In the genomic region with DNA sequence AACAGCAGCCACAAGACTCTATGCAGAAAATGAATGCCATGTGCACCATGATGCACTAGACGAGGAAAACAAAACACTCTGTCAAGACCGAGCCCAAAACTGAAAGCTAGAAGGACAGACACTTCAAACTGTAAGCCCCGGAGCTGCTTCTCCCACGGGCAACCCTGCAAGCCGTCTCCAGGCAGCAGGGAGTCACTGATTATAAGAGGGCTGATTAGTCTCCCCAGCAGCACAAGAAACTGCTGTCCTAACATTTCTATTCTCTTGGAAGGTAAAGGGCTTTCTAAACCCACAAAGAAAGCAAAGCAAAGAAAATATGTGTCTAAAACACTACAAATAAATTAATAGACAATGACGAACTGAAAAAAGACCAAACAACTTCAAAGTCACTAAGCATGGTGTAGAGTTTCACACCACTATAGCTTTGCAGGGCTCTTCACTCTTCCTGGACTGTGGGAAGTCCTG, we compare ENCODE assay signal across 9 cellular contexts. TPM values are rescaled to one million over a fixed set of nuclear protein-coding genes. Genes with fewer than 3 reads are reported as not detected.
A peak's percentile ranks its signal among the peaks of the same experiment; 100 is the strongest.
DNase-seq lines count a peak whose midpoint lies in the region; ATAC-seq, FAIRE-seq and TF ChIP-seq lines count a peak whose summit lies in the region.
"Had no signal": no experiment of that assay in that cellular context is flagged by ENCODE, and none has a peak within 500 bp of the region (broad histone marks: within the 10 kb centered on the region; RNA-seq: fewer than 3 reads in every experiment).

No MANE protein-coding gene starts in this region.

- intact Hi-C loops in endothelial cell of umbilical vein (cut with micrococcal nuclease): no loop called here
- intact Hi-C loops in prostate gland (cut with DNase I): no loop called here
- intact Hi-C loops in sciatic nerve (cut with DNase I): no loop called here

- H3K4me1 ChIP-seq in HAP-1 (peaks cover 12% of the 10 kb centered on the region), endothelial cell of umbilical vein (ENCODE audit: control insufficient read depth, extremely low read depth, insufficient read depth, low read length) (peaks cover 45% of the 10 kb centered on the region), prostate gland (replicated peaks) (peaks cover 31% of the 10 kb centered on the region)

- TF ChIP-seq CTCF in endothelial cell of umbilical vein (IDR thresholded peaks at IDR 0.05; ENCODE audit: extremely low read depth in 1 of 2, insufficient read depth in 1 of 2, low read depth in 1 of 2, low read length in 2 of 2): no peak
- no peak for TF ChIP-seq CTCF in prostate gland (IDR thresholded peaks at IDR 0.05)

- H3K36me3 ChIP-seq in HAP-1 (replicated peaks): no peaks in the 10 kb centered on the region
- peaks cover 9% of the 10 kb centered on the region; the same call in 1 of the 2 replicates for H3K36me3 ChIP-seq in SK-N-MC (ENCODE audit: insufficient read depth, low read length)
- H3K36me3 ChIP-seq in endothelial cell of umbilical vein (ENCODE audit: control insufficient read depth in 2 of 2, extremely low read depth in 1 of 2, insufficient read depth in 2 of 2, low read length in 2 of 2): no peaks in the 10 kb centered on the region
- H3K36me3 ChIP-seq in prostate gland: no peaks in the 10 kb centered on the region

- BruUV-seq in endothelial cell of umbilical vein (replicated peaks; lab: Mats Ljungman, UMichigan): no TSS peak

- ATAC-seq in sciatic nerve: no peak

- no peak for FAIRE-seq in endothelial cell of umbilical vein (lab: Jason Lieb, UNC)

- H3K9me3 ChIP-seq in HAP-1 (no peaks in the 10 kb centered on the region), SK-N-MC (ENCODE audit: low read depth, low read length) (no peaks in the 10 kb centered on the region), endothelial cell of umbilical vein (replicated peaks; ENCODE audit: control insufficient read depth, insufficient read depth, low read length) (no peaks in the 10 kb centered on the region), prostate gland (no peaks in the 10 kb centered on the region)

- TF ChIP-seq POLR2A in endothelial cell of umbilical vein (IDR thresholded peaks at IDR 0.05; ENCODE audit: low read depth, low read length): no peak
- TF ChIP-seq POLR2A in prostate gland (IDR thresholded peaks at IDR 0.05): no peak

- H3K79me2 ChIP-seq in endothelial cell of umbilical vein (ENCODE audit: control insufficient read depth, insufficient read depth, low read length): peaks cover 75% of the 10 kb centered on the region

- in situ Hi-C loops in HAP-1 (cut with MboI; ENCODE audit: low sequenced_read_pairs): no loop called here

- CTCF ChIA-PET in endothelial cell of umbilical vein (lab: Charles Lee): interaction anchor here (1.0 to 2.2 kb wide), 6 partner anchors 10 to 46 kb away, joined by 3 to 7 read pairs (median 5); no protein-coding TSS in a partner anchor

- 7% methylated on average over 6 of the region's 6 CpGs for WGBS in prostate gland

- no peak overlapping the region for H2AFZ ChIP-seq in endothelial cell of umbilical vein (ENCODE audit: low read depth, low read length)

- no peaks in the 10 kb centered on the region for H4K20me1 ChIP-seq in endothelial cell of umbilical vein (replicated peaks; ENCODE audit: control insufficient read depth, extremely low read depth, insufficient read depth, low read length)

- H3K9me1 ChIP-seq in endothelial cell of umbilical vein (replicated peaks; ENCODE audit: control insufficient read depth, extremely low read depth, insufficient read depth, low read length): no peaks in the 10 kb centered on the region

- POLR2A ChIA-PET in endothelial cell of umbilical vein (lab: Charles Lee): no interaction called here

- no peak overlapping the region for H3K4me2 ChIP-seq in endothelial cell of umbilical vein (ENCODE audit: insufficient read depth, low read length)

- peak overlapping the region; percentile 57 for H3K27ac ChIP-seq in SK-N-MC
- no peak overlapping the region for H3K27ac ChIP-seq in endothelial cell of umbilical vein (ENCODE audit: insufficient read depth, low read depth, low read length)
- peak overlapping the region; percentile 6 to 49 for H3K27ac ChIP-seq in prostate gland
- H3K27ac ChIP-seq: 22Rv1 had no signal

- no peak overlapping the region for H3K4me3 ChIP-seq in HAP-1
- peak overlapping the region; percentile 48 for H3K4me3 ChIP-seq in SK-N-MC
- H3K4me3 ChIP-seq in endothelial cell of umbilical vein (replicated peaks in 1 of 3; ENCODE audit: insufficient read depth in 1 of 3, low read depth in 1 of 3, low read length in 3 of 3): no peak overlapping the region
- no peak overlapping the region for H3K4me3 ChIP-seq in prostate gland

- no peaks in the 10 kb centered on the region for H3K27me3 ChIP-seq in HAP-1 (ENCODE audit: low read depth)
- no peaks in the 10 kb centered on the region for H3K27me3 ChIP-seq in endothelial cell of umbilical vein (ENCODE audit: control insufficient read depth in 2 of 2, insufficient read depth in 2 of 2, low read length in 2 of 2)
- H3K27me3 ChIP-seq in prostate gland (replicated peaks; ENCODE audit: insufficient read depth): no peaks in the 10 kb centered on the region

- DNase-seq in DMS 273 (lab: John Stamatoyannopoulos, UW; ENCODE audit: unreplicated experiment) (peak; percentile 65), DMS 273 treated with DMSO at 0.1 percent for 48 hours (lab: John Stamatoyannopoulos, UW) (no peak), HAP-1 (ENCODE audit: low spot score in 2 of 2) (peak; percentile 55 to 64), SK-N-MC (ENCODE audit: low read depth, low spot score) (no peak), endothelial cell of umbilical vein (ENCODE audit: low read depth, low spot score) (peak; percentile 34), prostate gland (ENCODE audit: low spot score) (no peak), sciatic nerve (ENCODE audit: low spot score) (no peak), AG08396 (ENCODE audit: low spot score) (no peak)

- H3K9ac ChIP-seq in SK-N-MC (ENCODE audit: insufficient read length) (peak overlapping the region; percentile 54), endothelial cell of umbilical vein (replicated peaks; ENCODE audit: extremely low read depth, insufficient read depth, low read length) (no peak overlapping the region)

- dilution Hi-C loops in endothelial cell of umbilical vein (cut with MboI; ENCODE audit: extremely low pct_ligation_motif_present, low sequenced_read_pairs): no loop called here

TF ChIP-seq in endothelial cell of umbilical vein, 7 proteins besides CTCF, POLR2A, EP300 and RAD21:
- TF ChIP-seq JUN (IDR thresholded peaks at IDR 0.05; ENCODE audit: borderline replicate concordance, insufficient read depth, insufficient read length, low read depth): no peak

RNA-seq across cellular contexts. Expression of a gene that starts 15.5 kb away (rescaled TPM):
- total RNA-seq in endothelial cell of umbilical vein (45.4 and 46.1 TPM in 2 replicates), prostate gland (10 to 100 TPM; 21.5 to 49.5 TPM), sciatic nerve (103 TPM)
- polyA plus RNA-seq in endothelial cell of umbilical vein: 30.1 and 30.8 TPM in 2 replicates
- polyA plus RNA-seq in endothelial cell of umbilical vein (2011; cell fraction: cytosol; rRNA removed): 22.8 and 24.3 TPM in 2 replicates
- 96.5 and 114 TPM in 2 replicates for polyA plus RNA-seq in endothelial cell of umbilical vein (2011; cell fraction: nucleus; rRNA removed)
- 25.8 and 28.4 TPM in 2 replicates for polyA plus RNA-seq in endothelial cell of umbilical vein (2012)
- 55.3 and 60.7 TPM in 2 replicates for polyA minus RNA-seq in endothelial cell of umbilical vein
- 10.5 TPM for polyA minus RNA-seq in endothelial cell of umbilical vein (2011; cell fraction: cytosol; rRNA and poly(A)+ RNA removed)
- polyA minus RNA-seq in endothelial cell of umbilical vein (2011; cell fraction: nucleus; rRNA and poly(A)+ RNA removed): 61.2 and 71.6 TPM in 2 replicates

RNA-seq across cellular contexts. Expression of a gene that starts 30.4 kb away (rescaled TPM):
- total RNA-seq in endothelial cell of umbilical vein: not detected in 2 replicates
- not detected in 2 replicates for polyA plus RNA-seq in endothelial cell of umbilical vein
- polyA plus RNA-seq in endothelial cell of umbilical vein (2011; cell fraction: cytosol; rRNA removed): not detected in 2 replicates
- not detected in 2 replicates for polyA plus RNA-seq in endothelial cell of umbilical vein (2011; cell fraction: nucleus; rRNA removed)
- polyA plus RNA-seq in endothelial cell of umbilical vein (2012): 0.08 TPM in 1 of 2 replicates, not detected in the other
- not detected in 2 replicates for polyA minus RNA-seq in endothelial cell of umbilical vein
- not detected for polyA minus RNA-seq in endothelial cell of umbilical vein (2011; cell fraction: cytosol; rRNA and poly(A)+ RNA removed)
- polyA minus RNA-seq in endothelial cell of umbilical vein (2011; cell fraction: nucleus; rRNA and poly(A)+ RNA removed): not detected in 2 replicates
- under 1 TPM in 1 of 2 donors, not detected in 1; 0.28 TPM for total RNA-seq in prostate gland
- total RNA-seq in sciatic nerve: not detected

Comparison
In these comparisons a context has a peak if more than half of its experiments do, and no peak if none do; other contexts are left out.
1. DNase-seq: peak in DMS 273 (single experiment), HAP-1 (2 of 2) and endothelial cell of umbilical vein (single experiment); none in DMS 273 treated with DMSO at 0.1 percent for 48 hours (single experiment), SK-N-MC (single experiment), prostate gland (single experiment), sciatic nerve (single experiment) and AG08396 (single experiment).